In genomic region chr12:131050463-131051154, GRCh38 we compare ENCODE assay signal across 25 cellular contexts.
"Had no signal": no experiment of that assay in that cellular context is flagged by ENCODE, and none has a peak within 500 bp of the region (broad histone marks: within the 10 kb centered on the region; RNA-seq: fewer than 3 reads in every experiment).

No MANE protein-coding gene starts in this region.

- H3K27me3 ChIP-seq: esophagus muscularis mucosa, stomach, testis had no signal

- H3K9me3 ChIP-seq: esophagus muscularis mucosa, stomach, testis had no signal

- ATAC-seq: activated CD8-positive, alpha-beta T cell treated with anti-CD3 and anti-CD28 coated beads, Interleukin-2, amount 10 ng/mL, durations not matched to agents 7 days and 5 days; effector memory CD8-positive, alpha-beta T cell; naive thymus-derived CD4-positive, alpha-beta T cell; stimulated activated memory B cell treated with anti-CD40 and anti-IgM and Interleukin-4, amounts not matched to agents 10 μg/mL and 1 μg/mL and 100 μg/mL, for 72 hours had no signal

- H3K36me3 Mint-ChIP-seq: activated naive CD4-positive, alpha-beta T cell treated with anti-CD3 and anti-CD28 coated beads, Interleukin-2, amount 50 U/mL, for 24 hours; brain; naive thymus-derived CD4-positive, alpha-beta T cell; stimulated activated memory B cell treated with anti-CD40 and anti-IgM and Interleukin-4, amounts not matched to agents 10 μg/mL and 1 μg/mL and 100 μg/mL, for 72 hours; type B pancreatic cell had no signal

- H3K4me3 Mint-ChIP-seq: activated CD8-positive, alpha-beta T cell treated with anti-CD3 and anti-CD28 coated beads, Interleukin-2, amount 10 ng/mL, durations not matched to agents 7 days and 5 days; activated naive CD4-positive, alpha-beta T cell treated with anti-CD3 and anti-CD28 coated beads, Interleukin-2, amount 50 U/mL, for 24 hours; activated T-helper 1 cell treated with anti-CD3 and anti-CD28 coated beads, Interleukin-12 subunit alpha, Interleukin-12 subunit beta, Interleukin-2, Interleukin-4 antibody, amounts not matched to agents 30 ng/mL and 10 ng/mL and 1 ng/mL, durations not matched to agents 14 hours and 24 hours and 36 hours; brain; effector memory CD8-positive, alpha-beta T cell; naive thymus-derived CD4-positive, alpha-beta T cell; neural crest cell; stimulated activated memory B cell treated with anti-CD40 and anti-IgM and Interleukin-4, amounts not matched to agents 10 μg/mL and 1 μg/mL and 100 μg/mL, for 72 hours; type B pancreatic cell had no signal

- H3K27ac ChIP-seq: stomach, testis had no signal

- H3K4me1 Mint-ChIP-seq: activated naive CD4-positive, alpha-beta T cell treated with anti-CD3 and anti-CD28 coated beads, Interleukin-2, amount 50 U/mL, for 24 hours; stimulated activated memory B cell treated with anti-CD40 and anti-IgM and Interleukin-4, amounts not matched to agents 10 μg/mL and 1 μg/mL and 100 μg/mL, for 72 hours had no signal

- H3K4me3 ChIP-seq: esophagus muscularis mucosa, stomach, testis had no signal

- H3K9me3 Mint-ChIP-seq: activated naive CD4-positive, alpha-beta T cell treated with anti-CD3 and anti-CD28 coated beads, Interleukin-2, amount 50 U/mL, for 24 hours; activated T-helper 1 cell treated with anti-CD3 and anti-CD28 coated beads, Interleukin-12 subunit alpha, Interleukin-12 subunit beta, Interleukin-2, Interleukin-4 antibody, amounts not matched to agents 30 ng/mL and 10 ng/mL and 1 ng/mL, durations not matched to agents 14 hours and 24 hours and 36 hours; effector memory CD8-positive, alpha-beta T cell; neural crest cell; type B pancreatic cell had no signal

- DNase-seq: activated CD4-positive, alpha-beta T cell treated with anti-CD3 and anti-CD28 coated beads for 1 hour; activated CD4-positive, alpha-beta T cell treated with anti-CD3 and anti-CD28 coated beads, Interleukin-2, amount 50 U/mL, for 1 hour; activated CD8-positive, alpha-beta T cell treated with anti-CD3 and anti-CD28 coated beads, Interleukin-2, amount 10 ng/mL, durations not matched to agents 7 days and 5 days; activated gamma-delta T cell treated with Interleukin-2 at 50 U/mL for 16 hours; anterior cingulate cortex; central memory CD4-positive, alpha-beta T cell; effector memory CD8-positive, alpha-beta T cell; glutamatergic neuron; hypothalamus; left cardiac atrium; naive thymus-derived CD4-positive, alpha-beta T cell; occipital lobe; stimulated activated CD4-positive, alpha-beta T cell treated with anti-CD3 and anti-CD28 coated beads, Interleukin-12 subunit alpha, Interleukin-12 subunit beta, amount 100 ng/mL, for 4 hours; stimulated activated CD4-positive, alpha-beta T cell treated with anti-CD3 and anti-CD28 coated beads, Interleukin-1b, Interleukin-23, amount 100 ng/mL, for 48 hours; stomach; T-helper 9 cell; testis had no signal

- H3K4me1 ChIP-seq: stomach had no signal

- H3K27ac Mint-ChIP-seq: activated CD8-positive, alpha-beta T cell treated with anti-CD3 and anti-CD28 coated beads, Interleukin-2, amount 10 ng/mL, durations not matched to agents 7 days and 5 days; activated naive CD4-positive, alpha-beta T cell treated with anti-CD3 and anti-CD28 coated beads, Interleukin-2, amount 50 U/mL, for 24 hours; activated T-helper 1 cell treated with anti-CD3 and anti-CD28 coated beads, Interleukin-12 subunit alpha, Interleukin-12 subunit beta, Interleukin-2, Interleukin-4 antibody, amounts not matched to agents 30 ng/mL and 10 ng/mL and 1 ng/mL, durations not matched to agents 14 hours and 24 hours and 36 hours; brain; effector memory CD8-positive, alpha-beta T cell; progenitor cell of endocrine pancreas; stimulated activated memory B cell treated with anti-CD40 and anti-IgM and Interleukin-4, amounts not matched to agents 10 μg/mL and 1 μg/mL and 100 μg/mL, for 72 hours; type B pancreatic cell had no signal

- H3K36me3 ChIP-seq: stomach had no signal
